ENCODE assay signal across 22 cellular contexts in genomic region chr1:220239945-220240344, GRCh38.
"Had no signal": no experiment of that assay in that cellular context is flagged by ENCODE, and none has a peak within 500 bp of the region (broad histone marks: within the 10 kb centered on the region; RNA-seq: fewer than 3 reads in every experiment).

No MANE protein-coding gene starts in this region.

- H3K27ac ChIP-seq: adrenal gland, SK-N-MC, WERI-Rb-1 had no signal

- H3K4me3 ChIP-seq: adrenal gland, SK-N-MC had no signal

- ATAC-seq: activated CD4-positive, alpha-beta T cell treated with anti-CD3 and anti-CD28 coated beads for 36 hours; activated T-helper 17 cell treated with anti-CD3 and anti-CD28 coated beads, Interleukin-2, amount 50 U/mL, for 72 hours; T-cell had no signal

- H3K36me3 ChIP-seq: adrenal gland, WERI-Rb-1 had no signal

- H3K27me3 ChIP-seq: adrenal gland had no signal

- DNase-seq: activated CD4-positive, alpha-beta memory T cell treated with anti-CD3 and anti-CD28 coated beads, Interleukin-2, amount 10 ng/mL, durations not matched to agents 7 days and 5 days; activated CD4-positive, alpha-beta T cell treated with anti-CD3 and anti-CD28 coated beads for 36 hours; activated CD4-positive, alpha-beta T cell treated with anti-CD3 and anti-CD28 coated beads, Interleukin-2, amount 50 U/mL, for 1 hour; activated gamma-delta T cell treated with Interleukin-2 at 50 U/mL for 16 hours; activated naive CD4-positive, alpha-beta T cell treated with anti-CD3 and anti-CD28 coated beads, Interleukin-2, amount 10 ng/mL, durations not matched to agents 7 days and 5 days; activated naive CD8-positive, alpha-beta T cell treated with anti-CD3 and anti-CD28 coated beads for 36 hours; activated T-cell treated with anti-CD3 and anti-CD28 coated beads for 4 hours; activated T-cell treated with anti-CD3 and anti-CD28 coated beads, Interleukin-2, amount 50 U/mL, for 48 hours; adrenal gland; anterior cingulate cortex; cerebellar nuclear complex; NCI-H146; NCI-H187 treated with DMSO at 0.1 percent for 48 hours; NCI-H446; NCI-H524; NCI-H774; SIG-M5; T-cell; T-helper 2 cell; WERI-Rb-1 had no signal

- H3K27ac Mint-ChIP-seq: activated CD4-positive, alpha-beta memory T cell treated with anti-CD3 and anti-CD28 coated beads, Interleukin-2, amount 10 ng/mL, durations not matched to agents 7 days and 5 days; activated CD4-positive, alpha-beta T cell treated with anti-CD3 and anti-CD28 coated beads for 36 hours; activated naive CD4-positive, alpha-beta T cell treated with anti-CD3 and anti-CD28 coated beads, Interleukin-2, amount 10 ng/mL, durations not matched to agents 7 days and 5 days; T-cell had no signal

- H3K4me3 Mint-ChIP-seq: activated CD4-positive, alpha-beta memory T cell treated with anti-CD3 and anti-CD28 coated beads, Interleukin-2, amount 10 ng/mL, durations not matched to agents 7 days and 5 days; activated CD4-positive, alpha-beta T cell treated with anti-CD3 and anti-CD28 coated beads for 36 hours; activated naive CD4-positive, alpha-beta T cell treated with anti-CD3 and anti-CD28 coated beads, Interleukin-2, amount 10 ng/mL, durations not matched to agents 7 days and 5 days; activated naive CD8-positive, alpha-beta T cell treated with anti-CD3 and anti-CD28 coated beads for 36 hours; activated T-helper 17 cell treated with anti-CD3 and anti-CD28 coated beads, Interleukin-2, amount 50 U/mL, for 72 hours; T-cell had no signal

- H3K27me3 Mint-ChIP-seq: activated CD4-positive, alpha-beta memory T cell treated with anti-CD3 and anti-CD28 coated beads, Interleukin-2, amount 10 ng/mL, durations not matched to agents 7 days and 5 days; activated CD4-positive, alpha-beta T cell treated with anti-CD3 and anti-CD28 coated beads for 36 hours; activated naive CD4-positive, alpha-beta T cell treated with anti-CD3 and anti-CD28 coated beads, Interleukin-2, amount 10 ng/mL, durations not matched to agents 7 days and 5 days; activated naive CD8-positive, alpha-beta T cell treated with anti-CD3 and anti-CD28 coated beads for 36 hours; activated T-helper 17 cell treated with anti-CD3 and anti-CD28 coated beads, Interleukin-2, amount 50 U/mL, for 72 hours; T-cell had no signal
